In the genomic region with DNA sequence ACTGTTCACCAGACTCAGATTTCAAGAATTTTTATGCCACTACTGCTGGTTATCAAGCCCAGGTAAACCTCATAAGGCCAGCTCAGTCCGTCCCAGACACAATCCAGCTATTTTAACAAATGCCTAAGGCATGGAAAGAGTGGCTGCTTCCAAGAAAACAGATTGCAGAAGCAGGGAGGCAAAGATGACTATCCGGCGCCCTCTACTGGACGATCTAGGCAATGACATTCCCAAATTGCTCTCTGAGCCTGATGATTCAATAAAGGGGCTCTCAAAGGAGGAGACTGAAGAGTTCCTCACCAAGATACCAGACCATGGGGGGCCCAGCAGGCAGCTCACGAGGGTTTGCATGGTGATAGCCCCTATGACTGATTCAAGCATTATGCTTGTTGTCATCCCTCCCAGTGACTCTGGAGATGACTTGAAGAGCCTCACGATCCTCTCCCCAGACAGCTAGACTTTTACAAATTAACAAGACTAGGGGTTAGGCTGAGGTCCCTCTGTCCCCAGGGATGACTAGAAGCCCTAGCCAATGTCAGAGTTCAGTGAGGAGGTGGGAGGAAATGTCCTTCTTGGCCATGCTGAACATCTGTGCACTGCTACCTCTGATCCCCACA, we compare ENCODE assay signal across 9 cellular contexts. TPM values are rescaled to one million over a fixed set of nuclear protein-coding genes. Genes with fewer than 3 reads are reported as not detected.
A peak's percentile ranks its signal among the peaks of the same experiment; 100 is the strongest.
DNase-seq lines count a peak whose midpoint lies in the region; ATAC-seq and TF ChIP-seq lines count a peak whose summit lies in the region.
"Had no signal": no experiment of that assay in that cellular context is flagged by ENCODE, and none has a peak within 500 bp of the region (broad histone marks: within the 10 kb centered on the region; RNA-seq: fewer than 3 reads in every experiment).

No MANE protein-coding gene starts in this region.

- H3K36me3 ChIP-seq in OCI-LY3 (replicated peaks; ENCODE audit: low read depth, low read length): peaks cover 10% of the 10 kb centered on the region
- no peaks in the 10 kb centered on the region for H3K36me3 ChIP-seq in gastrocnemius medialis

- no peak overlapping the region for H2AFZ ChIP-seq in OCI-LY3 (ENCODE audit: low read depth, low read length)

- TF ChIP-seq CTCF in OCI-LY3 (IDR thresholded peaks at IDR 0.05; ENCODE audit: low read depth, low read length): peak; percentile 99
- peak; percentile 95 for TF ChIP-seq CTCF in astrocyte of the cerebellum (IDR thresholded peaks at IDR 0.05; ENCODE audit: low read depth, low read length, missing control alignments)
- TF ChIP-seq CTCF in gastrocnemius medialis (IDR thresholded peaks at IDR 0.05 in 4 of 5, conservative IDR thresholded peaks at IDR 0.05 in 1 of 5): peak; percentile 39 to 73 (median 69)

- ATAC-seq in HG02938 (IDR thresholded peaks at IDR 0.05; ENCODE audit: unreplicated experiment): peak; percentile 62
- ATAC-seq in gastrocnemius medialis: no peak
- no peak for ATAC-seq in GM21390 (IDR thresholded peaks at IDR 0.05; ENCODE audit: unreplicated experiment)

- no peaks in the 10 kb centered on the region for H4K20me1 ChIP-seq in OCI-LY3 (ENCODE audit: insufficient read depth, low read length)

- H3K27ac ChIP-seq in OCI-LY3 (ENCODE audit: low read length): no peak overlapping the region
- H3K27ac ChIP-seq in gastrocnemius medialis: no peak overlapping the region
- H3K27ac ChIP-seq: BLaER1 treated with 17β-estradiol and CSF1 and Interleukin-3, amounts not matched to agents 10 nM and 100 nM had no signal

- no peaks in the 10 kb centered on the region for H3K79me2 ChIP-seq in OCI-LY3 (ENCODE audit: low read length)

- in situ Hi-C loops in astrocyte of the cerebellum (cut with HindIII; ENCODE audit: low sequenced_read_pairs): no loop called here
- in situ Hi-C loops in gastrocnemius medialis (cut with MboI; ENCODE audit: low sequenced_read_pairs in 4 of 4): loop anchor here (25.0 kb wide), 1 partner anchor 483 kb away; no protein-coding TSS in a partner anchor

- H3K9me3 ChIP-seq in OCI-LY3 (ENCODE audit: insufficient read depth, low read length) (peaks cover 15% of the 10 kb centered on the region), gastrocnemius medialis (no peaks in the 10 kb centered on the region)

- peak; percentile 6 for DNase-seq in NCI-H1436 (lab: John Stamatoyannopoulos, UW)
- no peak for DNase-seq in NCI-H1436 treated with DMSO at 0.1 percent for 48 hours (lab: John Stamatoyannopoulos, UW)
- DNase-seq in astrocyte of the cerebellum (ENCODE audit: low read depth): peak; percentile 26
- peak; percentile 59 for DNase-seq in hepatic stellate cell (ENCODE audit: low spot score)
- DNase-seq in gastrocnemius medialis: peak in 1 of 2 donors; percentile 18

- no peak for TF ChIP-seq POLR2A in gastrocnemius medialis (IDR thresholded peaks at IDR 0.05)

- H3K4me2 ChIP-seq in OCI-LY3 (ENCODE audit: low read length): no peak overlapping the region
- H3K4me2 ChIP-seq: BLaER1 treated with 17β-estradiol and CSF1 and Interleukin-3, amounts not matched to agents 10 nM and 100 nM had no signal

- intact Hi-C loops in gastrocnemius medialis (cut with DNase I; ENCODE audit: low total_unique reads): no loop called here

- H3K4me1 ChIP-seq in OCI-LY3 (ENCODE audit: low read length) (no peaks in the 10 kb centered on the region), gastrocnemius medialis (no peaks in the 10 kb centered on the region)
- H3K4me1 ChIP-seq: BLaER1 treated with 17β-estradiol and CSF1 and Interleukin-3, amounts not matched to agents 10 nM and 100 nM had no signal

- no peak overlapping the region for H3K9ac ChIP-seq in OCI-LY3 (ENCODE audit: low read length)
- H3K9ac ChIP-seq: BLaER1 treated with 17β-estradiol and CSF1 and Interleukin-3, amounts not matched to agents 10 nM and 100 nM had no signal

- H3K27me3 ChIP-seq in OCI-LY3 (ENCODE audit: low read depth, low read length) (no peaks in the 10 kb centered on the region), gastrocnemius medialis (no peaks in the 10 kb centered on the region)
- H3K27me3 ChIP-seq: BLaER1 treated with 17β-estradiol and CSF1 and Interleukin-3, amounts not matched to agents 10 nM and 100 nM had no signal

- H3K4me3 ChIP-seq in OCI-LY3 (ENCODE audit: low read length) (no peak overlapping the region), astrocyte of the cerebellum (ENCODE audit: low read depth, low read length) (no peak overlapping the region), gastrocnemius medialis (no peak overlapping the region)

RNA-seq across cellular contexts. Expression of a gene that starts 25.0 kb away (rescaled TPM):
- total RNA-seq in gastrocnemius medialis: 1 to 10 TPM in 3 of 4 donors, under 1 TPM in 1; 0.87 to 3.8 (median 1.6) TPM

RNA-seq across cellular contexts. Expression of a gene that starts 45.8 kb away (rescaled TPM):
- total RNA-seq in gastrocnemius medialis: not detected
